In the genomic region with DNA sequence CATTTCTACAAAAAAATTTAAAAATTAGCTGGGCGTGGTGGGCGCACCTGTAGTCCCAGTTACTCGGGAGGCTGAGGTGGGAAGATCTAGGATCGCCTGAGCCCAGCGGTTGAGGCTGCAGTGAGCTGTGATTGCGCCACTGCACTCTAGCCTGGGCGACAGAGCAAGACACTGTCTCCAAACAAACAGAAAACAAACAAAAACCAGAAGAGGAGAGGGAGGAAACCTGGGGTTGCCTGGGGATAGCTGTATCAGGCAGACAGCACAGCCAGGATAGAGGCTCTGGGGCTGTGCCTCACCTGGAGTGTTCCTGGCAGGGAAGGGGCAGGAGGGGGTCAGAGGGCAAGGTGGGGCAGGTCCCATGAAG, we compare ENCODE assay signal across 1 cellular context.
TF ChIP-seq lines count a peak whose summit lies in the region.

No MANE protein-coding gene starts in this region.

TF ChIP-seq in HepG2, 621 proteins besides CTCF, POLR2A, EP300 and RAD21 (continued from another document and continues in another):
- TF ChIP-seq XBP1 (CRISPR knock-in tag; IDR thresholded peaks at IDR 0.05) (no peak), TBL1XR1 (IDR thresholded peaks at IDR 0.05; ENCODE audit: borderline replicate concordance, low read length, partially characterized antibody) (peak; percentile 22), NPAS2 (CRISPR knock-in tag; IDR thresholded peaks at IDR 0.05; ENCODE audit: borderline replicate concordance) (no peak), NFIC (IDR thresholded peaks at IDR 0.05; ENCODE audit: low read length) (no peak), DNMT3B (CRISPR knock-in tag; conservative IDR thresholded peaks at IDR 0.05) (no peak), NR1H2 (CRISPR knock-in tag; IDR thresholded peaks at IDR 0.05; ENCODE audit: borderline replicate concordance, low read depth) (no peak), MXD3 (CRISPR knock-in tag; IDR thresholded peaks at IDR 0.05) (no peak), HOMEZ (CRISPR knock-in tag; IDR thresholded peaks at IDR 0.05; ENCODE audit: low read depth) (no peak), CHD4 (IDR thresholded peaks at IDR 0.05; ENCODE audit: borderline replicate concordance, low read length) (no peak; the same call in 1 of the 2 replicates), PPARG (CRISPR knock-in tag; conservative IDR thresholded peaks at IDR 0.05) (0 out of 2 replicates have a peak, but pooled peaks have one; percentile 44), NFAT5 (CRISPR knock-in tag; IDR thresholded peaks at IDR 0.05) (no peak), ZBED4 (CRISPR knock-in tag; IDR thresholded peaks at IDR 0.05; ENCODE audit: borderline replicate concordance) (no peak), U2AF1 (optimal IDR thresholded peaks at IDR 0.05; ENCODE audit: low read depth, low read length) (no peak), RXRA (CRISPR knock-in tag; IDR thresholded peaks at IDR 0.05) (peak; percentile 81), SNAPC5 (CRISPR knock-in tag; IDR thresholded peaks at IDR 0.05; ENCODE audit: borderline replicate concordance) (no peak), ATF6 (CRISPR knock-in tag; conservative IDR thresholded peaks at IDR 0.05) (no peak), MIER3 (CRISPR knock-in tag; IDR thresholded peaks at IDR 0.05; ENCODE audit: borderline replicate concordance) (no peak; the same call in 1 of the 2 replicates), TOE1 (CRISPR knock-in tag; IDR thresholded peaks at IDR 0.05) (no peak), ZNF24 (IDR thresholded peaks at IDR 0.05) (no peak), ZNF264 (CRISPR knock-in tag; IDR thresholded peaks at IDR 0.05) (0 out of 2 replicates have a peak, but pooled peaks have one; percentile 52), ZNF75D (CRISPR knock-in tag; IDR thresholded peaks at IDR 0.05; ENCODE audit: borderline replicate concordance) (no peak), CEBPG (CRISPR knock-in tag; IDR thresholded peaks at IDR 0.05) (peak; percentile 98), ZNF225 (CRISPR knock-in tag; IDR thresholded peaks at IDR 0.05) (no peak), SNAI1 (CRISPR knock-in tag; IDR thresholded peaks at IDR 0.05; ENCODE audit: borderline replicate concordance) (0 out of 2 replicates have a peak, but pooled peaks have one; percentile 22), SMAD9 (CRISPR knock-in tag; IDR thresholded peaks at IDR 0.05) (no peak)
- TF ChIP-seq, protein P1, sequence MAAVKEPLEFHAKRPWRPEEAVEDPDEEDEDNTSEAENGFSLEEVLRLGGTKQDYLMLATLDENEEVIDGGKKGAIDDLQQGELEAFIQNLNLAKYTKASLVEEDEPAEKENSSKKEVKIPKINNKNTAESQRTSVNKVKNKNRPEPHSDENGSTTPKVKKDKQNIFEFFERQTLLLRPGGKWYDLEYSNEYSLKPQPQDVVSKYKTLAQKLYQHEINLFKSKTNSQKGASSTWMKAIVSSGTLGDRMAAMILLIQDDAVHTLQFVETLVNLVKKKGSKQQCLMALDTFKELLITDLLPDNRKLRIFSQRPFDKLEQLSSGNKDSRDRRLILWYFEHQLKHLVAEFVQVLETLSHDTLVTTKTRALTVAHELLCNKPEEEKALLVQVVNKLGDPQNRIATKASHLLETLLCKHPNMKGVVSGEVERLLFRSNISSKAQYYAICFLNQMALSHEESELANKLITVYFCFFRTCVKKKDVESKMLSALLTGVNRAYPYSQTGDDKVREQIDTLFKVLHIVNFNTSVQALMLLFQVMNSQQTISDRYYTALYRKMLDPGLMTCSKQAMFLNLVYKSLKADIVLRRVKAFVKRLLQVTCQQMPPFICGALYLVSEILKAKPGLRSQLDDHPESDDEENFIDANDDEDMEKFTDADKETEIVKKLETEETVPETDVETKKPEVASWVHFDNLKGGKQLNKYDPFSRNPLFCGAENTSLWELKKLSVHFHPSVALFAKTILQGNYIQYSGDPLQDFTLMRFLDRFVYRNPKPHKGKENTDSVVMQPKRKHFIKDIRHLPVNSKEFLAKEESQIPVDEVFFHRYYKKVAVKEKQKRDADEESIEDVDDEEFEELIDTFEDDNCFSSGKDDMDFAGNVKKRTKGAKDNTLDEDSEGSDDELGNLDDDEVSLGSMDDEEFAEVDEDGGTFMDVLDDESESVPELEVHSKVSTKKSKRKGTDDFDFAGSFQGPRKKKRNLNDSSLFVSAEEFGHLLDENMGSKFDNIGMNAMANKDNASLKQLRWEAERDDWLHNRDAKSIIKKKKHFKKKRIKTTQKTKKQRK (IDR thresholded peaks at IDR 0.05; ENCODE audit: low read length) = no peak
- TF ChIP-seq, protein P2, sequence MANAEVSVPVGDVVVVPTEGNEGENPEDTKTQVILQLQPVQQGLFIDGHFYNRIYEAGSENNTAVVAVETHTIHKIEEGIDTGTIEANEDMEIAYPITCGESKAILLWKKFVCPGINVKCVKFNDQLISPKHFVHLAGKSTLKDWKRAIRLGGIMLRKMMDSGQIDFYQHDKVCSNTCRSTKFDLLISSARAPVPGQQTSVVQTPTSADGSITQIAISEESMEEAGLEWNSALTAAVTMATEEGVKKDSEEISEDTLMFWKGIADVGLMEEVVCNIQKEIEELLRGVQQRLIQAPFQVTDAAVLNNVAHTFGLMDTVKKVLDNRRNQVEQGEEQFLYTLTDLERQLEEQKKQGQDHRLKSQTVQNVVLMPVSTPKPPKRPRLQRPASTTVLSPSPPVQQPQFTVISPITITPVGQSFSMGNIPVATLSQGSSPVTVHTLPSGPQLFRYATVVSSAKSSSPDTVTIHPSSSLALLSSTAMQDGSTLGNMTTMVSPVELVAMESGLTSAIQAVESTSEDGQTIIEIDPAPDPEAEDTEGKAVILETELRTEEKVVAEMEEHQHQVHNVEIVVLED (CRISPR knock-in tag; IDR thresholded peaks at IDR 0.05; ENCODE audit: borderline replicate concordance) = no peak
- TF ChIP-seq, protein P3, sequence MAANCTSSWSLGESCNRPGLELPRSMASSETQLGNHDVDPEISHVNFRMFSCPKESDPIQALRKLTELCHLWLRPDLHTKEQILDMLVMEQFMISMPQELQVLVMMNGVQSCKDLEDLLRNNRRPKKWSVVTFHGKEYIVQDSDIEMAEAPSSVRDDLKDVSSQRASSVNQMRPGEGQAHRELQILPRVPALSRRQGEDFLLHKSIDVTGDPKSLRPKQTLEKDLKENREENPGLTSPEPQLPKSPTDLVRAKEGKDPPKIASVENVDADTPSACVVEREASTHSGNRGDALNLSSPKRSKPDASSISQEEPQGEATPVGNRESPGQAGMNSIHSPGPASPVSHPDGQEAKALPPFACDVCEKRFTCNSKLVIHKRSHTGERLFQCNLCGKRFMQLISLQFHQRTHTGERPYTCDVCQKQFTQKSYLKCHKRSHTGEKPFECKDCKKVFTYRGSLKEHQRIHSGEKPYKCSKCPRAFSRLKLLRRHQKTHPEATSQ (CRISPR knock-in tag; IDR thresholded peaks at IDR 0.05; ENCODE audit: borderline replicate concordance) = no peak
- TF ChIP-seq, protein P4, sequence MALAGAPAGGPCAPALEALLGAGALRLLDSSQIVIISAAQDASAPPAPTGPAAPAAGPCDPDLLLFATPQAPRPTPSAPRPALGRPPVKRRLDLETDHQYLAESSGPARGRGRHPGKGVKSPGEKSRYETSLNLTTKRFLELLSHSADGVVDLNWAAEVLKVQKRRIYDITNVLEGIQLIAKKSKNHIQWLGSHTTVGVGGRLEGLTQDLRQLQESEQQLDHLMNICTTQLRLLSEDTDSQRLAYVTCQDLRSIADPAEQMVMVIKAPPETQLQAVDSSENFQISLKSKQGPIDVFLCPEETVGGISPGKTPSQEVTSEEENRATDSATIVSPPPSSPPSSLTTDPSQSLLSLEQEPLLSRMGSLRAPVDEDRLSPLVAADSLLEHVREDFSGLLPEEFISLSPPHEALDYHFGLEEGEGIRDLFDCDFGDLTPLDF (CRISPR knock-in tag; IDR thresholded peaks at IDR 0.05) = no peak
- TF ChIP-seq, protein P5, sequence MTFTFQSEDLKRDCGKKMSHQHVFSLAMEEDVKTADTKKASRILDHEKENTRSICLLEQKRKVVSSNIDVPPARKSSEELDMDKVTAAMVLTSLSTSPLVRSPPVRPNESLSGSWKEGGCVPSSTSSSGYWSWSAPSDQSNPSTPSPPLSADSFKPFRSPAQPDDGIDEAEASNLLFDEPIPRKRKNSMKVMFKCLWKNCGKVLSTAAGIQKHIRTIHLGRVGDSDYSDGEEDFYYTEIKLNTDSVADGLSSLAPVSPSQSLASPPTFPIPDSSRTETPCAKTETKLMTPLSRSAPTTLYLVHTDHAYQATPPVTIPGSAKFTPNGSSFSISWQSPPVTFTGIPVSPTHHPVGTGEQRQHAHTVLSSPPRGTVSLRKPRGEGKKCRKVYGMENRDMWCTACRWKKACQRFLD (CRISPR knock-in tag; IDR thresholded peaks at IDR 0.05; ENCODE audit: borderline replicate concordance) = no peak
